Comparison of ENCODE assay signal across 8 cellular contexts in the genomic region with DNA sequence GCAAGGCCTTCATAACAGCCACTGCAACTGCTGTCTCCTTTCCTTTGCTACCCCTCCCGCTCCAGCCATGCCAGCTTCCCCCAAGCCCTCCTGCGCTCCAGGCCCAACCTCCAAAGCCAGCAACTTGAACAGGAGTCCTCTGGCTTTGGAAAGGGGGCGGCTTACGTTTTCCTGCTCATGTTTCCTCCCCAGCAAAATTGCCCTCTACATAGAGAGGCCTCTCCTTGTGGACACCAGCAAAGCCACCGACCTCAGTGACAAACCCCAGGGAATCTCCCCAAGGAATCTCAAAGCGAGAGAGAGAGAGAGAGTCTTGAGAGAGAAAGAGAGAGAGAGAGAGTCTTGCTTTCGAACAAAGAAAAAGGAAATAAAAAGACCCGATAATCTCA. TPM values are rescaled to one million over a fixed set of nuclear protein-coding genes. Genes with fewer than 3 reads are reported as not detected.
DNase-seq lines count a peak whose midpoint lies in the region; ATAC-seq lines count a peak whose summit lies in the region.

No MANE protein-coding gene starts in this region.

- peak overlapping the region; percentile 98 for H3K9ac ChIP-seq in SK-N-MC (ENCODE audit: insufficient read length)

- H3K4me3 ChIP-seq in SK-N-MC (peak overlapping the region; percentile 99), esophagus (ENCODE audit: low read depth in 1 of 2, low read length in 2 of 2) (peak overlapping the region in 1 of 2 donors; percentile 75), neuron (ENCODE audit: low read length) (peak overlapping the region; percentile 80)

- H3K27ac ChIP-seq in SK-N-MC: peak overlapping the region; percentile 89
- peak overlapping the region; percentile 88 to 89 for H3K27ac ChIP-seq in esophagus (ENCODE audit: low read depth in 2 of 2, low read length in 1 of 2)

- peak; percentile 79 for DNase-seq in NCI-H748 (lab: John Stamatoyannopoulos, UW; ENCODE audit: unreplicated experiment)
- no peak for DNase-seq in NCI-H748 treated with DMSO at 0.1 percent for 48 hours (lab: John Stamatoyannopoulos, UW)
- peak; percentile 22 for DNase-seq in SK-N-MC (ENCODE audit: low read depth, low spot score)
- DNase-seq in activated effector memory CD4-positive, alpha-beta T cell treated with Interleukin-2 at 50 U/mL for 16 hours: no peak
- DNase-seq in HPDE6-E6E7 (ENCODE audit: extremely low spot score): no peak

- H3K27me3 ChIP-seq in esophagus (ENCODE audit: control insufficient read depth in 1 of 2, insufficient read depth in 2 of 2, low read length in 2 of 2) (no peaks in the 10 kb centered on the region), neuron (ENCODE audit: insufficient read depth, low read length) (no peaks in the 10 kb centered on the region)

- 8 to 13% methylated on average over 8 of the region's 8 CpGs for WGBS in esophagus, 2 donors

- H3K9me3 ChIP-seq in SK-N-MC (ENCODE audit: low read depth, low read length): no peaks in the 10 kb centered on the region
- H3K9me3 ChIP-seq in esophagus (ENCODE audit: control insufficient read depth in 2 of 2, insufficient read depth in 1 of 2, low read depth in 1 of 2, low read length in 1 of 2): no peaks in the 10 kb centered on the region
- H3K9me3 ChIP-seq in neuron (ENCODE audit: low read length): no peaks in the 10 kb centered on the region

- peak; percentile 45 for ATAC-seq in HG02884 (IDR thresholded peaks at IDR 0.05; ENCODE audit: unreplicated experiment)

- peak overlapping the region; percentile 95 for H2AFZ ChIP-seq in neuron (ENCODE audit: low read depth, low read length)

- peaks cover 30% of the 10 kb centered on the region for H3K36me3 ChIP-seq in SK-N-MC (ENCODE audit: insufficient read depth, low read length)
- peaks cover 0 to 9% of the 10 kb centered on the region in 2 donors for H3K36me3 ChIP-seq in esophagus (ENCODE audit: control insufficient read depth in 2 of 2, insufficient read depth in 2 of 2, low read length in 1 of 2)
- peaks cover 27% of the 10 kb centered on the region for H3K36me3 ChIP-seq in neuron (ENCODE audit: insufficient read depth, low read length)

- H3K4me1 ChIP-seq in esophagus (ENCODE audit: control insufficient read depth in 2 of 2, insufficient read depth in 2 of 2, low read length in 1 of 2) (peaks cover 0 to 12% of the 10 kb centered on the region in 2 donors), neuron (ENCODE audit: insufficient read depth, low read length) (peaks cover 19% of the 10 kb centered on the region)

RNA-seq across cellular contexts. Expression of gene BTN2A1, which starts 0.4 kb away (rescaled TPM):
- 10 to 100 TPM; 10.3 to 10.7 TPM for polyA plus RNA-seq in esophagus

RNA-seq across cellular contexts. Expression of gene BTN3A3, which starts 17.1 kb away (rescaled TPM):
- 1 to 10 TPM; 3.8 to 4.6 TPM for polyA plus RNA-seq in esophagus

RNA-seq across cellular contexts. Expression of gene BTN1A1, which starts 42.7 kb away (rescaled TPM):
- polyA plus RNA-seq in esophagus: not detected

RNA-seq across cellular contexts. Expression of gene BTN3A1, which starts 55.3 kb away (rescaled TPM):
- polyA plus RNA-seq in esophagus: 1 to 10 TPM; 4.2 to 6.2 TPM

Comparison
In these comparisons a context has a peak if more than half of its experiments do, and no peak if none do; other contexts are left out.
1. DNase-seq: peak in NCI-H748 (single experiment) and SK-N-MC (single experiment); none in NCI-H748 treated with DMSO at 0.1 percent for 48 hours (single experiment), activated effector memory CD4-positive, alpha-beta T cell treated with Interleukin-2 at 50 U/mL for 16 hours (single experiment) and HPDE6-E6E7 (single experiment).